1 cellular context compared by ENCODE assay signal in the genomic region with DNA sequence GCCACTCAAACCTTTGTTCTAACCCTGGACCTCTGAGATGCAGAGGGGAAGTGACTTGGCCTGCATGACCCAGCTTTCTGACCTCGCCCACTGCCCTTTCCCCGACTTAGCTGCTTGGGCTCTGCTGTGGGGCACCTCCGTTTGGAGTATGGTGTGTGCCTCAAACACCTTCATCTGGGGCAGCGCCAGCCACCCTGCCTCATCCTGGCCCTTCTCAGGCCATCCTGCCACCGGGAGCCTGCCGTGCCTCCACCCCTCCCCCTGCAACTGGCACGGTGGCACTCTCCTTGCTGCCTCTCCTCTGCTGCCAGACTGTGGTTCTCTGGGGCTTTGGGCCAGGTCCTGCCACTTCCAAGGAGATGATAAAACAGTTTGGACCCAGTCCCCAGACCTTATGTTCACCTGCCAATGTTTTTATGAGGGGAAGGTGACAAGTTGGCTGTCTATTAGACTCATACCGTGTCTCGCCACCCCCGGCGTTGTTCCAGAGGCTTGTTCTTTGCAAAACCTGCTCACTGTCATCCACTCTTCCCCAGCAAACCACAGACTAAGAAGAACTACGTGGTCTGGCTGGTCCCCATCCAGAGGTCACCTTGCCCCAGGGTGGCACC.
TF ChIP-seq lines count a peak whose summit lies in the region.

No MANE protein-coding gene starts in this region.

TF ChIP-seq in WTC11, 78 proteins besides CTCF, POLR2A, EP300 and RAD21 (continued from another document):
- TF ChIP-seq, protein P1, sequence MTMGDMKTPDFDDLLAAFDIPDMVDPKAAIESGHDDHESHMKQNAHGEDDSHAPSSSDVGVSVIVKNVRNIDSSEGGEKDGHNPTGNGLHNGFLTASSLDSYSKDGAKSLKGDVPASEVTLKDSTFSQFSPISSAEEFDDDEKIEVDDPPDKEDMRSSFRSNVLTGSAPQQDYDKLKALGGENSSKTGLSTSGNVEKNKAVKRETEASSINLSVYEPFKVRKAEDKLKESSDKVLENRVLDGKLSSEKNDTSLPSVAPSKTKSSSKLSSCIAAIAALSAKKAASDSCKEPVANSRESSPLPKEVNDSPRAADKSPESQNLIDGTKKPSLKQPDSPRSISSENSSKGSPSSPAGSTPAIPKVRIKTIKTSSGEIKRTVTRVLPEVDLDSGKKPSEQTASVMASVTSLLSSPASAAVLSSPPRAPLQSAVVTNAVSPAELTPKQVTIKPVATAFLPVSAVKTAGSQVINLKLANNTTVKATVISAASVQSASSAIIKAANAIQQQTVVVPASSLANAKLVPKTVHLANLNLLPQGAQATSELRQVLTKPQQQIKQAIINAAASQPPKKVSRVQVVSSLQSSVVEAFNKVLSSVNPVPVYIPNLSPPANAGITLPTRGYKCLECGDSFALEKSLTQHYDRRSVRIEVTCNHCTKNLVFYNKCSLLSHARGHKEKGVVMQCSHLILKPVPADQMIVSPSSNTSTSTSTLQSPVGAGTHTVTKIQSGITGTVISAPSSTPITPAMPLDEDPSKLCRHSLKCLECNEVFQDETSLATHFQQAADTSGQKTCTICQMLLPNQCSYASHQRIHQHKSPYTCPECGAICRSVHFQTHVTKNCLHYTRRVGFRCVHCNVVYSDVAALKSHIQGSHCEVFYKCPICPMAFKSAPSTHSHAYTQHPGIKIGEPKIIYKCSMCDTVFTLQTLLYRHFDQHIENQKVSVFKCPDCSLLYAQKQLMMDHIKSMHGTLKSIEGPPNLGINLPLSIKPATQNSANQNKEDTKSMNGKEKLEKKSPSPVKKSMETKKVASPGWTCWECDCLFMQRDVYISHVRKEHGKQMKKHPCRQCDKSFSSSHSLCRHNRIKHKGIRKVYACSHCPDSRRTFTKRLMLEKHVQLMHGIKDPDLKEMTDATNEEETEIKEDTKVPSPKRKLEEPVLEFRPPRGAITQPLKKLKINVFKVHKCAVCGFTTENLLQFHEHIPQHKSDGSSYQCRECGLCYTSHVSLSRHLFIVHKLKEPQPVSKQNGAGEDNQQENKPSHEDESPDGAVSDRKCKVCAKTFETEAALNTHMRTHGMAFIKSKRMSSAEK (CRISPR knock-in tag; IDR thresholded peaks at IDR 0.05; ENCODE audit: borderline replicate concordance), result no peak
- TF ChIP-seq, protein P2, sequence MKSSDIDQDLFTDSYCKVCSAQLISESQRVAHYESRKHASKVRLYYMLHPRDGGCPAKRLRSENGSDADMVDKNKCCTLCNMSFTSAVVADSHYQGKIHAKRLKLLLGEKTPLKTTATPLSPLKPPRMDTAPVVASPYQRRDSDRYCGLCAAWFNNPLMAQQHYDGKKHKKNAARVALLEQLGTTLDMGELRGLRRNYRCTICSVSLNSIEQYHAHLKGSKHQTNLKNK (CRISPR knock-in tag; IDR thresholded peaks at IDR 0.05), result no peak
- TF ChIP-seq, protein P3, sequence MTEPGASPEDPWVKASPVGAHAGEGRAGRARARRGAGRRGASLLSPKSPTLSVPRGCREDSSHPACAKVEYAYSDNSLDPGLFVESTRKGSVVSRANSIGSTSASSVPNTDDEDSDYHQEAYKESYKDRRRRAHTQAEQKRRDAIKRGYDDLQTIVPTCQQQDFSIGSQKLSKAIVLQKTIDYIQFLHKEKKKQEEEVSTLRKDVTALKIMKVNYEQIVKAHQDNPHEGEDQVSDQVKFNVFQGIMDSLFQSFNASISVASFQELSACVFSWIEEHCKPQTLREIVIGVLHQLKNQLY (CRISPR knock-in tag; IDR thresholded peaks at IDR 0.05), result no peak
